ENCODE assay signal across 19 cellular contexts in genomic region chr1:164725401-164725800, GRCh38.
DNase-seq lines count a peak whose midpoint lies in the region; ATAC-seq, FAIRE-seq and TF ChIP-seq lines count a peak whose summit lies in the region.
"Had no signal": no experiment of that assay in that cellular context is flagged by ENCODE, and none has a peak within 500 bp of the region (broad histone marks: within the 10 kb centered on the region; RNA-seq: fewer than 3 reads in every experiment).

No MANE protein-coding gene starts in this region.

- H3K36me3 ChIP-seq in esophagus squamous epithelium (no peaks in the 10 kb centered on the region), lung (ENCODE audit: control insufficient read depth in 2 of 2, insufficient read depth in 2 of 2, low read length in 2 of 2) (no peaks in the 10 kb centered on the region)

- H3K9me3 ChIP-seq in esophagus squamous epithelium (no peaks in the 10 kb centered on the region), lung (ENCODE audit: control insufficient read depth in 2 of 2, insufficient read depth in 1 of 2, low read length in 1 of 2) (no peaks in the 10 kb centered on the region)

- H3K27ac ChIP-seq in esophagus squamous epithelium (peak overlapping the region in 3 of 4 donors; percentile 5 to 36 (median 24)), lung (ENCODE audit: low read depth in 1 of 2, low read length in 1 of 2) (peak overlapping the region; percentile 9 to 59)
- H3K27ac ChIP-seq: PC-9 had no signal

- intact Hi-C loops in esophagus squamous epithelium (cut with DNase I): no loop called here

- H3K4me3 ChIP-seq in AG09309 (ENCODE audit: control insufficient read depth, low read depth, low read length): no peak overlapping the region
- no peak overlapping the region for H3K4me3 ChIP-seq in esophagus squamous epithelium
- no peak overlapping the region for H3K4me3 ChIP-seq in lung
- H3K4me3 ChIP-seq: PC-9 had no signal

- peak; percentile 78 for DNase-seq in AG09309 (ENCODE audit: low read depth)
- peak; percentile 64 for DNase-seq in RPMI7951 (ENCODE audit: low read depth)
- no peak for DNase-seq in esophagus squamous epithelium (lab: John Stamatoyannopoulos, UW)
- DNase-seq in lung (ENCODE audit: low spot score): no peak
- DNase-seq in GM19239 (ENCODE audit: insufficient read length, low spot score): no peak
- DNase-seq in stimulated activated naive CD4-positive, alpha-beta T cell (lab: John Stamatoyannopoulos, UW): no peak
- DNase-seq in NCI-H526 treated with DMSO at 0.1 percent for 48 hours (lab: John Stamatoyannopoulos, UW): no peak
- DNase-seq: ACHN; activated CD4-positive, alpha-beta T cell treated with anti-CD3 and anti-CD28 coated beads for 1 hour; caudate nucleus; COR-L47; hypothalamus; left colon; NCI-H187; NCI-H524 treated with DMSO at 0.1 percent for 48 hours; PC-9; posterior cingulate gyrus; T-helper 1 cell had no signal

- H3K27me3 ChIP-seq in esophagus squamous epithelium (no peaks in the 10 kb centered on the region), lung (ENCODE audit: control insufficient read depth, insufficient read depth) (no peaks in the 10 kb centered on the region)

- TF ChIP-seq POLR2A in esophagus squamous epithelium (IDR thresholded peaks at IDR 0.05): no peak

- H3K4me1 ChIP-seq in esophagus squamous epithelium (peaks cover 15 to 66% (median 32%) of the 10 kb centered on the region in 3 donors), lung (ENCODE audit: control insufficient read depth in 2 of 2, insufficient read depth in 2 of 2, low read length in 2 of 2) (peaks cover 8 to 21% of the 10 kb centered on the region in 2 donors)

- ATAC-seq in lung (ENCODE audit: insufficient read depth, low FRiP score) (no peak), HG03432 (IDR thresholded peaks at IDR 0.05; ENCODE audit: unreplicated experiment) (no peak)

- FAIRE-seq in GM19239 (lab: Jason Lieb, UNC): no peak

- WGBS in esophagus squamous epithelium, 2 donors: 20 to 34% methylated on average over 4 of the region's 4 CpGs
- WGBS in lung, 2 donors: 60 to 73% methylated on average over 4 of the region's 4 CpGs

- TF ChIP-seq CTCF in AG09309 (IDR thresholded peaks at IDR 0.05; ENCODE audit: control insufficient read depth, insufficient read depth, low read depth, low read length, missing control alignments) (no peak), esophagus squamous epithelium (IDR thresholded peaks at IDR 0.05) (no peak), lung (IDR thresholded peaks at IDR 0.05; ENCODE audit: control extremely low read depth, extremely low read depth) (no peak)

Comparison
In these comparisons a context has a peak if more than half of its experiments do, and no peak if none do; other contexts are left out.
1. DNase-seq: peak in AG09309 (single experiment) and RPMI7951 (single experiment); none in esophagus squamous epithelium (single experiment), lung (single experiment), GM19239 (single experiment), stimulated activated naive CD4-positive, alpha-beta T cell (0 of 6) and NCI-H526 treated with DMSO at 0.1 percent for 48 hours (single experiment).